15 cellular contexts compared by ENCODE assay signal in genomic region chr22:31509041-31509440, GRCh38.
"Had no signal": no experiment of that assay in that cellular context is flagged by ENCODE, and none has a peak within 500 bp of the region (broad histone marks: within the 10 kb centered on the region; RNA-seq: fewer than 3 reads in every experiment).

No MANE protein-coding gene starts in this region.

- H3K4me1 ChIP-seq: thyroid gland had no signal

- H3K27ac Mint-ChIP-seq: activated CD8-positive, alpha-beta memory T cell treated with anti-CD3 and anti-CD28 coated beads, Interleukin-2, amount 10 ng/mL, durations not matched to agents 7 days and 5 days; progenitor cell of endocrine pancreas had no signal

- H3K4me3 ChIP-seq: lung, SK-N-MC, thyroid gland had no signal

- H3K36me3 ChIP-seq: thyroid gland had no signal

- H3K27me3 ChIP-seq: neutrophil, thyroid gland had no signal

- H3K27ac ChIP-seq: neutrophil, SK-N-MC, thyroid gland had no signal

- DNase-seq: activated CD4-positive, alpha-beta T cell treated with anti-CD3 and anti-CD28 coated beads for 48 hours; activated CD8-positive, alpha-beta memory T cell treated with anti-CD3 and anti-CD28 coated beads, Interleukin-2, amount 10 ng/mL, durations not matched to agents 7 days and 5 days; activated naive CD8-positive, alpha-beta T cell treated with anti-CD3 and anti-CD28 coated beads for 36 hours; anterior cingulate cortex; head of caudate nucleus; left colon; naive B cell; stimulated activated CD4-positive, alpha-beta T cell treated with anti-CD3 and anti-CD28 coated beads, Interleukin-4, amount 100 ng/mL, for 1 hour; T-cell; thyroid gland had no signal

- ATAC-seq: activated CD8-positive, alpha-beta memory T cell treated with anti-CD3 and anti-CD28 coated beads, Interleukin-2, amount 10 ng/mL, durations not matched to agents 7 days and 5 days; left colon; sciatic nerve; T-cell had no signal

- H3K27me3 Mint-ChIP-seq: activated CD8-positive, alpha-beta memory T cell treated with anti-CD3 and anti-CD28 coated beads, Interleukin-2, amount 10 ng/mL, durations not matched to agents 7 days and 5 days; activated naive CD8-positive, alpha-beta T cell treated with anti-CD3 and anti-CD28 coated beads for 36 hours; naive B cell; progenitor cell of endocrine pancreas; T-cell had no signal

- H3K4me3 Mint-ChIP-seq: activated CD8-positive, alpha-beta memory T cell treated with anti-CD3 and anti-CD28 coated beads, Interleukin-2, amount 10 ng/mL, durations not matched to agents 7 days and 5 days; activated naive CD8-positive, alpha-beta T cell treated with anti-CD3 and anti-CD28 coated beads for 36 hours; naive B cell; T-cell had no signal

- H3K9me3 Mint-ChIP-seq: T-cell had no signal

- H3K9me3 ChIP-seq: neutrophil, thyroid gland had no signal
